1 cellular context compared by ENCODE assay signal in the genomic region with DNA sequence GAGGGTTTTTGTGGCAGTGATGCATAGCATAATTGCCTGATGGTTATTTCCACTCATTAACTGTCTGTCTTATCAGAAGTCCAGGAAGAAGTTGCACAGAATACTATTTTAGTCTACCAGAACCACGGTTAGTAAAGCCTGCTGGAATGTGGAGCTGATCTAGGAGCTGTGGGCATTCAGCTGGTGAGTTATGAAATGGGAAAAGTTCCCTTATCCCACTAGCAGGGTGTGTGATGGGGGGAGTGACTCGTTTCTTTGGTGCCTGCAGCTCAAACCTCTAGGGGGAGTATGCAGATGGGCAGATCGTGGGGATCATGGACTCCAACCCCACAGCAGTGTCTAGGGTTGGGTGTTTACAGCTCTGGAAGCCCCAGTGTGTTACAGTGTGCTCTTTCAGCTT.
TF ChIP-seq lines count a peak whose summit lies in the region.

No MANE protein-coding gene starts in this region.

TF ChIP-seq in IMR-90, 13 proteins besides CTCF, POLR2A, EP300 and RAD21 (continued from another document):
- TF ChIP-seq, protein P1, sequence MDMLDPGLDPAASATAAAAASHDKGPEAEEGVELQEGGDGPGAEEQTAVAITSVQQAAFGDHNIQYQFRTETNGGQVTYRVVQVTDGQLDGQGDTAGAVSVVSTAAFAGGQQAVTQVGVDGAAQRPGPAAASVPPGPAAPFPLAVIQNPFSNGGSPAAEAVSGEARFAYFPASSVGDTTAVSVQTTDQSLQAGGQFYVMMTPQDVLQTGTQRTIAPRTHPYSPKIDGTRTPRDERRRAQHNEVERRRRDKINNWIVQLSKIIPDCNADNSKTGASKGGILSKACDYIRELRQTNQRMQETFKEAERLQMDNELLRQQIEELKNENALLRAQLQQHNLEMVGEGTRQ (IDR thresholded peaks at IDR 0.05; ENCODE audit: low read depth, low read length) = no peak
- no peak for TF ChIP-seq RFX5 (IDR thresholded peaks at IDR 0.05; ENCODE audit: low read depth, low read length)
- no peak for TF ChIP-seq NFE2L2 (IDR thresholded peaks at IDR 0.05; ENCODE audit: low read depth, low read length)
- no peak for TF ChIP-seq CHD1 (IDR thresholded peaks at IDR 0.05; ENCODE audit: low read depth, low read length)
- no peak for TF ChIP-seq MAFK (IDR thresholded peaks at IDR 0.05; ENCODE audit: low read depth, low read length)
- TF ChIP-seq, protein P2, sequence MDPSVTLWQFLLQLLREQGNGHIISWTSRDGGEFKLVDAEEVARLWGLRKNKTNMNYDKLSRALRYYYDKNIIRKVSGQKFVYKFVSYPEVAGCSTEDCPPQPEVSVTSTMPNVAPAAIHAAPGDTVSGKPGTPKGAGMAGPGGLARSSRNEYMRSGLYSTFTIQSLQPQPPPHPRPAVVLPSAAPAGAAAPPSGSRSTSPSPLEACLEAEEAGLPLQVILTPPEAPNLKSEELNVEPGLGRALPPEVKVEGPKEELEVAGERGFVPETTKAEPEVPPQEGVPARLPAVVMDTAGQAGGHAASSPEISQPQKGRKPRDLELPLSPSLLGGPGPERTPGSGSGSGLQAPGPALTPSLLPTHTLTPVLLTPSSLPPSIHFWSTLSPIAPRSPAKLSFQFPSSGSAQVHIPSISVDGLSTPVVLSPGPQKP (IDR thresholded peaks at IDR 0.05; ENCODE audit: borderline replicate concordance, low read depth, low read length) = no peak
- no peak for TF ChIP-seq RCOR1 (IDR thresholded peaks at IDR 0.05; ENCODE audit: insufficient replicate concordance, low read length)
- TF ChIP-seq FOS (IDR thresholded peaks at IDR 0.05; ENCODE audit: low read depth, low read length) = no peak
